Comparison of ENCODE assay signal across 8 cellular contexts in the genomic region with DNA sequence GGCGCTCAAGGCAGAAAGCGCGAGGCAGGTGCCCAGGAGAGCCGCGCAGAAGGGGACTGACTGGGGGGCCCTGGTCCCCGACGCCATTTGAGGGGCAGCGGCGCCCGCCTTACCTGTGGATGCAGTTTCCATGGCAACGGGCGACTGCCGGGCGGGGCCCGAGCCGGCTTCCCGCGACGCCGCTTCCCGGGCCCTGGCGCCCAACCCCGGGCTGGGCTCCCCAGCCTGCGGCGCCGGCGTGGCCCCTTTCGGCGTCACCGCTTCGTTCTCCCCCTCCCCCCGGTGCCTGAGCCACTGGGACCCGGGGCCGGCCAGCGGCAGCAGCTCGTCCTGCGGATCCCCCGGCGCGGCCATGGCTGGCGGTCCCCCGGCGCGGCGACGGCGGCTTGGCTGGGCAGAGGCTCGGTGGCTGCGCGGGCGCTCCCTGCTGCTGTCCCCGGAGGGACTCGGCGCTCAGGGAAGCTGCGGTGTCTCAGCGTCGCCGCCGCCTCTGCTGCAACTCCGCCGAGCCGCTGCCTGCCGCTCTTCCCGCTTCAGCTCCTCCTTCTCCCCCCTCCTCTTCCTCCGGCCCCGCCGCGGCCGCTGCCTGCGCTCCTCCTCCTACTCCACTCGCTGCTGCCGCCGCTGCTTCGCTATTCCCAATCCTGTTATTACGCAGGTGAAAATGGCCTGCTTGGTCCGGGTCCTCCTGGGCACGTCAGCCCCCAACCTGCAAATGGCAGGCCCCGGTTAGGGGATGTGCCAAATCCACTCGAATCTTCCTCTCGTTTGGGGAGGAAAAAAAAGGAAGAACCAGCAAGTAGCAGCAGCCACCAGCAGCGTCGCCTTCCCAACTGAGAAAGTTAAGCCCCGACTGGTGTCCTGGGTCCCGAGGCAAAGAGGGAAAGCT. TPM values are rescaled to one million over a fixed set of nuclear protein-coding genes. Genes with fewer than 3 reads are reported as not detected.
DNase-seq lines count a peak whose midpoint lies in the region; ATAC-seq and TF ChIP-seq lines count a peak whose summit lies in the region.

A gene with protein sequence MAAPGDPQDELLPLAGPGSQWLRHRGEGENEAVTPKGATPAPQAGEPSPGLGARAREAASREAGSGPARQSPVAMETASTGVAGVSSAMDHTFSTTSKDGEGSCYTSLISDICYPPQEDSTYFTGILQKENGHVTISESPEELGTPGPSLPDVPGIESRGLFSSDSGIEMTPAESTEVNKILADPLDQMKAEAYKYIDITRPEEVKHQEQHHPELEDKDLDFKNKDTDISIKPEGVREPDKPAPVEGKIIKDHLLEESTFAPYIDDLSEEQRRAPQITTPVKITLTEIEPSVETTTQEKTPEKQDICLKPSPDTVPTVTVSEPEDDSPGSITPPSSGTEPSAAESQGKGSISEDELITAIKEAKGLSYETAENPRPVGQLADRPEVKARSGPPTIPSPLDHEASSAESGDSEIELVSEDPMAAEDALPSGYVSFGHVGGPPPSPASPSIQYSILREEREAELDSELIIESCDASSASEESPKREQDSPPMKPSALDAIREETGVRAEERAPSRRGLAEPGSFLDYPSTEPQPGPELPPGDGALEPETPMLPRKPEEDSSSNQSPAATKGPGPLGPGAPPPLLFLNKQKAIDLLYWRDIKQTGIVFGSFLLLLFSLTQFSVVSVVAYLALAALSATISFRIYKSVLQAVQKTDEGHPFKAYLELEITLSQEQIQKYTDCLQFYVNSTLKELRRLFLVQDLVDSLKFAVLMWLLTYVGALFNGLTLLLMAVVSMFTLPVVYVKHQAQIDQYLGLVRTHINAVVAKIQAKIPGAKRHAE (minus strand): TSS at position 500 of the 889 bp plus-strand sequence. CDS start 146 bp downstream, at position 354.

- H3K36me3 ChIP-seq in fibroblast of lung (ENCODE audit: control insufficient read depth, insufficient read depth, low read length) (no peaks in the 10 kb centered on the region), mucosa of stomach (ENCODE audit: control insufficient read depth, insufficient read depth, low read length) (no peaks in the 10 kb centered on the region)

- H3K9me3 ChIP-seq in fibroblast of lung (ENCODE audit: control insufficient read depth, insufficient read depth, low read depth, low read length) (no peaks in the 10 kb centered on the region), mucosa of stomach (ENCODE audit: control insufficient read depth, low read length) (no peaks in the 10 kb centered on the region)

- H3K27me3 Mint-ChIP-seq in activated CD4-positive, alpha-beta T cell treated with anti-CD3 and anti-CD28 coated beads, Interleukin-2, amount 10 ng/mL, durations not matched to agents 24 days and 14 days = peaks cover 52% of the 10 kb centered on the region
- peaks cover 97% of the 10 kb centered on the region for H3K27me3 Mint-ChIP-seq in type B pancreatic cell

- peak; percentile 71 for DNase-seq in activated CD4-positive, alpha-beta T cell treated with anti-CD3 and anti-CD28 coated beads, Interleukin-2, amount 10 ng/mL, durations not matched to agents 24 days and 14 days
- DNase-seq in activated CD4-positive, alpha-beta T cell treated with anti-CD3 and anti-CD28 coated beads for 4 hours = no peak
- DNase-seq in NCI-H2171 treated with DMSO at 0.1 percent for 48 hours (lab: John Stamatoyannopoulos, UW) = peak; percentile 90
- DNase-seq in activated CD4-positive, alpha-beta T cell treated with anti-CD3 and anti-CD28 coated beads, Interleukin-2, amount 50 U/mL, for 1 hour = peak; percentile 1
- DNase-seq in fibroblast of lung (ENCODE audit: low read depth in 2 of 2) = peak; percentile 34 to 55
- DNase-seq in type B pancreatic cell (ENCODE audit: extremely low spot score, unreplicated experiment) = peak; percentile 76

- H4K20me1 ChIP-seq in fibroblast of lung (ENCODE audit: control insufficient read depth, extremely low read depth, insufficient read depth, low read length) = no peaks in the 10 kb centered on the region

- H3K4me3 ChIP-seq in fibroblast of lung (replicated peaks in 1 of 4; ENCODE audit: control extremely low read depth in 1 of 4, insufficient read depth in 1 of 4, low read depth in 3 of 4, low read length in 4 of 4) = peak within 1 kb of the TSS; percentile 35 to 57 (median 46)
- peak within 1 kb of the TSS; percentile 62 for H3K4me3 ChIP-seq in mucosa of stomach (ENCODE audit: low read length)

- H3K9me3 Mint-ChIP-seq in activated CD4-positive, alpha-beta T cell treated with anti-CD3 and anti-CD28 coated beads, Interleukin-2, amount 10 ng/mL, durations not matched to agents 24 days and 14 days = no peaks in the 10 kb centered on the region
- no peaks in the 10 kb centered on the region for H3K9me3 Mint-ChIP-seq in type B pancreatic cell

- H3K27ac ChIP-seq in fibroblast of lung (ENCODE audit: insufficient read depth, low read length) = no peak within 1 kb of the TSS

- peak within 1 kb of the TSS; percentile 44 for H3K4me2 ChIP-seq in fibroblast of lung (ENCODE audit: extremely low read depth, insufficient read depth, low read length)

- peaks cover 7% of the 10 kb centered on the region for H3K4me1 Mint-ChIP-seq in activated CD4-positive, alpha-beta T cell treated with anti-CD3 and anti-CD28 coated beads, Interleukin-2, amount 10 ng/mL, durations not matched to agents 24 days and 14 days
- peaks cover 6% of the 10 kb centered on the region for H3K4me1 Mint-ChIP-seq in type B pancreatic cell (ENCODE audit: unreplicated experiment)

- H3K9ac ChIP-seq in fibroblast of lung (ENCODE audit: insufficient read depth, low read length) (no peak within 1 kb of the TSS), mucosa of stomach (ENCODE audit: low read length) (peak within 1 kb of the TSS; percentile 17)

- intact Hi-C loops in activated CD4-positive, alpha-beta T cell treated with anti-CD3 and anti-CD28 coated beads, Interleukin-2, amount 10 ng/mL, durations not matched to agents 24 days and 14 days (cut with micrococcal nuclease) = loop anchor here (1.0 kb wide), 1 partner anchor 48 kb away; no protein-coding TSS in a partner anchor

- ATAC-seq in HG02798 (IDR thresholded peaks at IDR 0.05; ENCODE audit: poor library complexity, unreplicated experiment) = peak; percentile 79

- H3K36me3 Mint-ChIP-seq in activated CD4-positive, alpha-beta T cell treated with anti-CD3 and anti-CD28 coated beads, Interleukin-2, amount 10 ng/mL, durations not matched to agents 24 days and 14 days (ENCODE audit: low read depth) = no peaks in the 10 kb centered on the region
- H3K36me3 Mint-ChIP-seq in type B pancreatic cell = no peaks in the 10 kb centered on the region

- no peak within 1 kb of the TSS for H3K27ac Mint-ChIP-seq in activated CD4-positive, alpha-beta T cell treated with anti-CD3 and anti-CD28 coated beads, Interleukin-2, amount 10 ng/mL, durations not matched to agents 24 days and 14 days
- peak within 1 kb of the TSS; percentile 36 for H3K27ac Mint-ChIP-seq in type B pancreatic cell

- TF ChIP-seq CTCF in fibroblast of lung (conservative IDR thresholded peaks at IDR 0.05 in 1 of 2, IDR thresholded peaks at IDR 0.05 in 1 of 2; ENCODE audit: low read depth in 1 of 2, low read length in 2 of 2) (no peak), type B pancreatic cell (conservative IDR thresholded peaks at IDR 0.05) (no peak)

- peak within 1 kb of the TSS; percentile 81 for H3K4me3 Mint-ChIP-seq in activated CD4-positive, alpha-beta T cell treated with anti-CD3 and anti-CD28 coated beads, Interleukin-2, amount 10 ng/mL, durations not matched to agents 24 days and 14 days
- H3K4me3 Mint-ChIP-seq in type B pancreatic cell = peak within 1 kb of the TSS; percentile 95

- H3K79me2 ChIP-seq in fibroblast of lung (ENCODE audit: control insufficient read depth, insufficient read depth, low read length) = no peaks in the 10 kb centered on the region

- peak within 1 kb of the TSS; percentile 22 for H2AFZ ChIP-seq in fibroblast of lung (ENCODE audit: low read length)

- peaks cover 7% of the 10 kb centered on the region for H3K27me3 ChIP-seq in fibroblast of lung (ENCODE audit: control insufficient read depth, insufficient read depth, low read length)
- peaks cover 33% of the 10 kb centered on the region for H3K27me3 ChIP-seq in mucosa of stomach (ENCODE audit: control insufficient read depth, insufficient read depth, low read length)

- no peaks in the 10 kb centered on the region for H3K4me1 ChIP-seq in fibroblast of lung (ENCODE audit: control insufficient read depth, extremely low read depth, insufficient read depth, low read length)
- peaks cover 5% of the 10 kb centered on the region for H3K4me1 ChIP-seq in mucosa of stomach (ENCODE audit: control insufficient read depth, insufficient read depth, low read length)

RNA-seq across cellular contexts. Expression of the gene that starts here (rescaled TPM):
- not detected in 2 replicates for total RNA-seq in activated CD4-positive, alpha-beta T cell treated with anti-CD3 and anti-CD28 coated beads, Interleukin-2, amount 10 ng/mL, durations not matched to agents 24 days and 14 days
- total RNA-seq in fibroblast of lung = under 0.01 and 0.17 TPM in 2 replicates
- 0.35 and 0.92 TPM in 2 replicates for polyA plus RNA-seq in fibroblast of lung
- 0.37 and 0.77 TPM in 2 replicates for polyA plus RNA-seq in fibroblast of lung (2012)
- 0.67 TPM in 1 of 2 replicates, not detected in the other for polyA minus RNA-seq in fibroblast of lung (ENCODE audit: low replicate concordance)
- total RNA-seq in type B pancreatic cell (ENCODE audit: low replicate concordance) = 4.9 and 11.1 TPM in 2 replicates

Comparison
In these comparisons a context has a peak if more than half of its experiments do, and no peak if none do; other contexts are left out.
1. DNase-seq: peak in NCI-H2171 treated with DMSO at 0.1 percent for 48 hours (single experiment), activated CD4-positive, alpha-beta T cell treated with anti-CD3 and anti-CD28 coated beads, Interleukin-2, amount 50 U/mL, for 1 hour (single experiment) and type B pancreatic cell (single experiment); none in activated CD4-positive, alpha-beta T cell treated with anti-CD3 and anti-CD28 coated beads for 4 hours (0 of 2).
2. Peak in DNase-seq in activated CD4-positive, alpha-beta T cell treated with anti-CD3 and anti-CD28 coated beads, Interleukin-2, amount 10 ng/mL, durations not matched to agents 24 days and 14 days; RNA of the gene not detected or under 1 TPM.
3. Peak in DNase-seq, H3K4me3 ChIP-seq and H3K4me2 ChIP-seq in fibroblast of lung; RNA of the gene not detected or under 1 TPM.